In the genomic region with DNA sequence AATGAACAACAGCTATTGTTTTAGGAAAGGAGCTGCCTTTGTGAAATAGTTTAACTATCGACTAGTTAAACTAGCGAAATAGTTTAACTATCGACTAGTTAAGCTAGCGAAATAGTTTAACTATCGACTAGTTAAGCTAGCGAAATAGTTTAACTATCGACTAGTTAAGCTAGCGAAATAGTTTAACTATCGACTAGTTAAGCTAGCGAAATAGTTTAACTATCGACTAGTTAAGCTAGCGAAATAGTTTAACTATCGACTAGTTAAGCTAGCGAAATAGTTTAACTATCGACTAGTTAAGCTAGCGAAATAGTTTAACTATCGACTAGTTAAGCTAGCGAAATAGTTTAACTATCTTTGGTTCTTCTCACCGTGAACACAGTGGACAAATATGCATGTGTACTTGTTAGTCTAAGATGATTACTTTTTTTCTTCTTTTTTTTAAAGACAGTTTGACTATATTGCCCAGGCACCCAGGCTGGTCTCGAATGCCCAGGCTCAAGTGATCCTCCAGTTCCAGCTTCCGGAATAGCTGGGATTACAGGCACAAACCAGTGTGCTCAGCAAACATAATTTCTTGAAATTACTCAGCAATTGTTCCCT, we compare ENCODE assay signal across 2 cellular contexts.
TF ChIP-seq lines count a peak whose summit lies in the region.

No MANE protein-coding gene starts in this region.

TF ChIP-seq in K562, 482 proteins besides CTCF, POLR2A, EP300 and RAD21:
- TF ChIP-seq, protein P1, sequence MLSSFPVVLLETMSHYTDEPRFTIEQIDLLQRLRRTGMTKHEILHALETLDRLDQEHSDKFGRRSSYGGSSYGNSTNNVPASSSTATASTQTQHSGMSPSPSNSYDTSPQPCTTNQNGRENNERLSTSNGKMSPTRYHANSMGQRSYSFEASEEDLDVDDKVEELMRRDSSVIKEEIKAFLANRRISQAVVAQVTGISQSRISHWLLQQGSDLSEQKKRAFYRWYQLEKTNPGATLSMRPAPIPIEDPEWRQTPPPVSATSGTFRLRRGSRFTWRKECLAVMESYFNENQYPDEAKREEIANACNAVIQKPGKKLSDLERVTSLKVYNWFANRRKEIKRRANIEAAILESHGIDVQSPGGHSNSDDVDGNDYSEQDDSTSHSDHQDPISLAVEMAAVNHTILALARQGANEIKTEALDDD (IDR thresholded peaks at IDR 0.05), result peak; percentile 98

TF ChIP-seq in H1, 55 proteins besides CTCF, POLR2A, EP300 and RAD21:
- peak; percentile 21; the same call in 1 of the 2 replicates for TF ChIP-seq BRCA1 (IDR thresholded peaks at IDR 0.05; ENCODE audit: low read depth, low read length)
